25 cellular contexts compared by ENCODE assay signal in genomic region chr3:194534243-194534642, GRCh38. TPM values are rescaled to one million over a fixed set of nuclear protein-coding genes. Genes with fewer than 3 reads are reported as not detected.
DNase-seq lines count a peak whose midpoint lies in the region; ATAC-seq and TF ChIP-seq lines count a peak whose summit lies in the region.
"Had no signal": no experiment of that assay in that cellular context is flagged by ENCODE, and none has a peak within 500 bp of the region (broad histone marks: within the 10 kb centered on the region; RNA-seq: fewer than 3 reads in every experiment).

No MANE protein-coding gene starts in this region.

- H3K27ac ChIP-seq in HCT116 (ENCODE audit: low read depth, low read length) = no peak overlapping the region
- H3K27ac ChIP-seq in HEK293 (ENCODE audit: extremely low read depth, low read depth, low read length) = no peak overlapping the region
- H3K27ac ChIP-seq in VCaP = peak overlapping the region; percentile 96; the same call in 1 of the 2 replicates
- H3K27ac ChIP-seq in epithelial cell of prostate = peak overlapping the region; percentile 37
- H3K27ac ChIP-seq in left lung = no peak overlapping the region
- H3K27ac ChIP-seq: BLaER1 had no signal

- H3K9me3 ChIP-seq in HCT116 (ENCODE audit: control insufficient read depth in 1 of 2, insufficient read depth in 1 of 2, low read depth in 1 of 2, low read length in 2 of 2) = peaks cover 6 to 10% of the 10 kb centered on the region in 2 experiments; a peak in 1 of 4 replicates
- no peaks in the 10 kb centered on the region for H3K9me3 ChIP-seq in HEK293 (ENCODE audit: control insufficient read depth, insufficient read depth, low read depth, low read length)
- H3K9me3 ChIP-seq in left lung = peaks cover 4 to 17% of the 10 kb centered on the region in 2 donors
- H3K9me3 ChIP-seq: BE2C had no signal

- POLR2A ChIA-PET in HCT116 (lab: Charles Lee) (no interaction called here), HEK293 (lab: Yijun Ruan, JAX) (no interaction called here)

- in situ Hi-C loops in GM13976 (cut with MboI; ENCODE audit: low sequenced_read_pairs, unreplicated experiment) = no loop called here

- no peak overlapping the region for H3K4me3 ChIP-seq in HCT116 (replicated peaks in 1 of 2; ENCODE audit: low read depth in 1 of 2, low read length in 2 of 2)
- no peak overlapping the region for H3K4me3 ChIP-seq in HEK293 (ENCODE audit: low read depth, low read length)
- H3K4me3 ChIP-seq in left lung = no peak overlapping the region
- H3K4me3 ChIP-seq: BLaER1, GM12878 had no signal

- CTCF ChIA-PET in HCT116 (lab: Charles Lee) (no interaction called here), HEK293 (lab: Yijun Ruan, JAX) (no interaction called here)

- H3K4me1 ChIP-seq in HCT116 (ENCODE audit: control insufficient read depth in 1 of 2, insufficient read depth in 2 of 2, low read length in 2 of 2) (peaks cover 6 to 14% of the 10 kb centered on the region in 2 experiments), HEK293 (ENCODE audit: control insufficient read depth, insufficient read depth, low read length) (peaks cover 5% of the 10 kb centered on the region; the same call in 1 of the 2 replicates), left lung (peaks cover 0 to 10% of the 10 kb centered on the region in 2 donors)

- intact Hi-C loops in HCT116 (cut with micrococcal nuclease) = no loop called here
- intact Hi-C loops in left cardiac atrium (cut with DNase I) = no loop called here
- intact Hi-C loops in left lung (cut with DNase I) = no loop called here

- H2AFZ ChIP-seq in HCT116 (ENCODE audit: low read depth, low read length, poor library complexity, severe bottlenecking) = no peak overlapping the region

- H3K36me3 ChIP-seq in HCT116 (ENCODE audit: control insufficient read depth in 1 of 2, insufficient read depth in 2 of 2, low read length in 2 of 2) (no peaks in the 10 kb centered on the region), HEK293 (ENCODE audit: control insufficient read depth in 2 of 2, insufficient read depth in 1 of 2, low read length in 2 of 2) (no peaks in the 10 kb centered on the region), left lung (no peaks in the 10 kb centered on the region)
- H3K36me3 ChIP-seq: BE2C, BLaER1 had no signal

- DNase-seq in HCT116 (ENCODE audit: low read depth, low spot score) = no peak
- no peak for DNase-seq in epithelial cell of prostate (ENCODE audit: low read depth, low spot score)
- no peak for DNase-seq in HUDEP-2 (lab: John Stamatoyannopoulos, UW; ENCODE audit: unreplicated experiment in 76 of 76)
- DNase-seq in left cardiac atrium = no peak
- no peak for DNase-seq in left lung
- DNase-seq in GM13976 (ENCODE audit: low spot score) = no peak
- DNase-seq: 8988T; ACHN; BE2C; C1 segment of cervical spinal cord; CD4-positive, alpha-beta memory T cell; CD4-positive, CD25-positive, alpha-beta regulatory T cell; CD8-positive, alpha-beta memory T cell; COR-L47; DMS 273 treated with DMSO at 0.1 percent for 48 hours; DMS153; DMS53; DMS79; DND-41; EL; GDM1 had no signal

- no peak overlapping the region for H3K4me2 ChIP-seq in HCT116 (ENCODE audit: low read length)
- H3K4me2 ChIP-seq: BLaER1 had no signal

- no peak for TF ChIP-seq POLR2A in HCT116 (IDR thresholded peaks at IDR 0.05; ENCODE audit: borderline replicate concordance, extremely low read depth, insufficient read depth, insufficient read length)

- BruUV-seq in HCT116 (replicated peaks; lab: Mats Ljungman, UMichigan) = no TSS peak

- TF ChIP-seq CTCF in HCT116 (IDR thresholded peaks at IDR 0.05 in 2 of 3, conservative IDR thresholded peaks at IDR 0.05 in 1 of 3; ENCODE audit: borderline replicate concordance in 1 of 3, insufficient read depth in 1 of 3, low read depth in 2 of 3, low read length in 2 of 3) = no peak
- no peak for TF ChIP-seq CTCF in HEK293 (tag by site-specific recombination; IDR thresholded peaks at IDR 0.05)
- no peak for TF ChIP-seq CTCF in VCaP (conservative IDR thresholded peaks at IDR 0.05)
- TF ChIP-seq CTCF in left lung (IDR thresholded peaks at IDR 0.05) = no peak
- TF ChIP-seq CTCF in GM13976 (IDR thresholded peaks at IDR 0.05; ENCODE audit: borderline replicate concordance, control extremely low read depth, extremely low read depth, insufficient read depth, missing control alignments) = no peak

- no peak for ATAC-seq in HCT116
- no peak for ATAC-seq in left cardiac atrium
- ATAC-seq in left lung = no peak
- ATAC-seq: GM12878 had no signal

- H3K9me2 ChIP-seq in HCT116 (ENCODE audit: insufficient read depth) = no peaks in the 10 kb centered on the region

- no peak for TF ChIP-seq RAD21 in HCT116 (IDR thresholded peaks at IDR 0.05; ENCODE audit: low read depth)

- RAD21 ChIA-PET in HCT116 (lab: Charles Lee; ENCODE audit: low non-redundant PET in 1 of 2, low total read pairs in 2 of 2, uncharacterized antibody in 2 of 2, unreplicated experiment in 2 of 2) = no interaction called here

- H3K27me3 ChIP-seq in HCT116 (ENCODE audit: insufficient read depth, low read length) (no peaks in the 10 kb centered on the region), left lung (no peaks in the 10 kb centered on the region)
- H3K27me3 ChIP-seq: BE2C, BLaER1 had no signal

- H3K79me2 ChIP-seq in HCT116 (ENCODE audit: insufficient read depth, low read length) = no peaks in the 10 kb centered on the region

- no peaks in the 10 kb centered on the region for H4K20me1 ChIP-seq in HCT116 (ENCODE audit: insufficient read depth)
- H4K20me1 ChIP-seq: BLaER1 had no signal

- no peak overlapping the region for H3K9ac ChIP-seq in HCT116 (ENCODE audit: low read length)
- H3K9ac ChIP-seq: BLaER1 had no signal

TF ChIP-seq in HCT116, 20 proteins besides CTCF, POLR2A, EP300 and RAD21:
- no peak for TF ChIP-seq SRF (IDR thresholded peaks at IDR 0.05; ENCODE audit: low read depth)
- no peak for TF ChIP-seq POLR2AphosphoS5 (IDR thresholded peaks at IDR 0.05; ENCODE audit: low read depth, low read length)
- TF ChIP-seq SP1 (IDR thresholded peaks at IDR 0.05; ENCODE audit: low read depth) = no peak
- no peak for TF ChIP-seq EZH2phosphoT487 (IDR thresholded peaks at IDR 0.05; ENCODE audit: borderline replicate concordance)
- TF ChIP-seq CBX3 (IDR thresholded peaks at IDR 0.05; ENCODE audit: low read depth) = peak; percentile 38; the same call in 1 of the 2 replicates

TF ChIP-seq in HEK293, 187 proteins besides CTCF, POLR2A, EP300 and RAD21:
- TF ChIP-seq PATZ1 (tag by site-specific recombination; IDR thresholded peaks at IDR 0.05) (no peak), SETDB1 (IDR thresholded peaks at IDR 0.05; ENCODE audit: insufficient read length, low read length) (peak; percentile 57)
TF ChIP-seq in HEK293: peak in this region for 1.

RNA-seq across cellular contexts. Expression of gene ATP13A3, which starts 47.4 kb away (rescaled TPM):
- total RNA-seq in HCT116 (2021; ENCODE audit: unreplicated experiment) (139 TPM), left cardiac atrium (100 to 1,000 TPM in 1 of 2 donors, 10 to 100 TPM in 1; 86.7 to 182 TPM), left lung (100 to 1,000 TPM; 121 to 123 TPM)
- polyA plus RNA-seq in HCT116 (2012) = 30.0 and 37.4 TPM in 2 replicates

Comparison
In these comparisons a context has a peak if more than half of its experiments do, and no peak if none do; other contexts are left out.
1. H3K27ac ChIP-seq: peak in VCaP (single experiment) and epithelial cell of prostate (single experiment); none in HCT116 (single experiment), HEK293 (single experiment) and left lung (0 of 2).